8 cellular contexts compared by ENCODE assay signal in the genomic region with DNA sequence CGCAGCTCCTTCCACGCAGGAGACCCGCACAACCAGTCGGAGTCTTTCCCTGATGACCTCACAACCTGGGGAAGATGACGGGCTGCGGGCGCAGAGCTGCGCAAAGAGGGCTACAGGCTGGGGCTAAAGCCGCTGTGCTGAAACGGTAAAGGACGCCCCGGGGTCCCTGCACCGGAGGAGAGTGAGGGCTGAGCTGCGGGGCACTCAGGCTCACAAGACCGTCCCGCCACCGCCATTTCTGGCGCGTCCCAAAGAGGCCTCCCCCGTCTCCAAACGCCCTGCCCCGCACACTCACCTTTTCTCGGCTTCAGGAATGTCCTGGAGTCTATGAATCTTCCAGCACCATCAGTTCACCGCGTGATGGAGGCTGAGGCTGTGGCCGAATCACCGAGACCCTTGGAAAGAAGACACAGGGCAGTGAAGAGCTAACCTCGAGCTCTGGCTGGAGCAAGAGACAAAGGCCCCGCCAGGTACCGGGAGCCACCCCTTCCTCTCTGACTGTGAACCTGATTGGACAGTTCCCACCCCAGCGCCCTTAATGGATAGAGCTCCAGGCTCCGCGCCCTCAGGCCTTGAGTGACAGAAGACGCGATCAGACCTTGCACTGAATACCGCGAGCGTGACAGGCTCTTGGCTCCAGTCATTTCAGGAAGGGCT. TPM values are rescaled to one million over a fixed set of nuclear protein-coding genes. Genes with fewer than 3 reads are reported as not detected.
A peak's percentile ranks its signal among the peaks of the same experiment; 100 is the strongest.
DNase-seq lines count a peak whose midpoint lies in the region; ATAC-seq and TF ChIP-seq lines count a peak whose summit lies in the region.

No MANE protein-coding gene starts in this region.

- H3K9me3 ChIP-seq in HUES64 (ENCODE audit: insufficient read depth, low read depth, low read length) (peaks cover 2% of the 10 kb centered on the region; the same call in 1 of the 2 replicates), heart left ventricle (peaks cover 0 to 13% (median 0%) of the 10 kb centered on the region in 12 donors), prostate gland (no peaks in the 10 kb centered on the region)

- H3K4me3 ChIP-seq in HUES64 (ENCODE audit: low read length) (peak overlapping the region; percentile 97), heart left ventricle (peak overlapping the region in 10 of 12 donors; percentile 21 to 56 (median 38)), prostate gland (peak overlapping the region; percentile 34)

- peak overlapping the region; percentile 71 for H3K4me3 Mint-ChIP-seq in activated CD4-positive, alpha-beta memory T cell treated with anti-CD3 and anti-CD28 coated beads, Interleukin-2, amount 10 ng/mL, durations not matched to agents 7 days and 5 days

- ATAC-seq in heart left ventricle (peak; percentile 88 to 98 (median 96)), HG02870 (IDR thresholded peaks at IDR 0.05; ENCODE audit: unreplicated experiment) (no peak)

- TF ChIP-seq CTCF in heart left ventricle (IDR thresholded peaks at IDR 0.05) (no peak), prostate gland (IDR thresholded peaks at IDR 0.05) (no peak)

- DNase-seq in DMS114 treated with DMSO at 0.1 percent for 48 hours (lab: John Stamatoyannopoulos, UW; ENCODE audit: unreplicated experiment) = peak; percentile 76
- peak; percentile 39 for DNase-seq in activated CD4-positive, alpha-beta memory T cell treated with anti-CD3 and anti-CD28 coated beads, Interleukin-2, amount 10 ng/mL, durations not matched to agents 7 days and 5 days
- DNase-seq in heart left ventricle = peak in 4 of 5 donors; percentile 29 to 73 (median 50)
- DNase-seq in prostate gland (ENCODE audit: low spot score) = peak; percentile 63
- no peak for DNase-seq in AG20443 (ENCODE audit: low spot score)
- DNase-seq in OCI-M2 (lab: John Stamatoyannopoulos, UW; ENCODE audit: unreplicated experiment) = no peak

- TF ChIP-seq POLR2A in heart left ventricle (IDR thresholded peaks at IDR 0.05) (no peak), prostate gland (IDR thresholded peaks at IDR 0.05) (no peak)

- H3K36me3 ChIP-seq in HUES64 (ENCODE audit: insufficient read depth, low read length) (peaks cover 20% of the 10 kb centered on the region), heart left ventricle (no peaks in the 10 kb centered on the region), prostate gland (no peaks in the 10 kb centered on the region)

- H3K27me3 ChIP-seq in HUES64 (ENCODE audit: insufficient read depth, low read length) = no peaks in the 10 kb centered on the region
- peaks cover 0 to 8% (median 0%) of the 10 kb centered on the region in 9 donors for H3K27me3 ChIP-seq in heart left ventricle
- H3K27me3 ChIP-seq in prostate gland (replicated peaks; ENCODE audit: insufficient read depth) = no peaks in the 10 kb centered on the region

- H3K27ac Mint-ChIP-seq in activated CD4-positive, alpha-beta memory T cell treated with anti-CD3 and anti-CD28 coated beads, Interleukin-2, amount 10 ng/mL, durations not matched to agents 7 days and 5 days = peak overlapping the region; percentile 26

- CTCF ChIA-PET in activated CD4-positive, alpha-beta memory T cell treated with anti-CD3 and anti-CD28 coated beads, Interleukin-2, amount 10 ng/mL, durations not matched to agents 7 days and 5 days (lab: Charles Lee) = no interaction called here

- peak overlapping the region; percentile 84 for H3K27ac ChIP-seq in HUES64 (ENCODE audit: low read depth, low read length)
- no peak overlapping the region for H3K27ac ChIP-seq in heart left ventricle
- no peak overlapping the region for H3K27ac ChIP-seq in prostate gland

- 13% methylated on average over 38 of the region's 38 CpGs for WGBS in HUES64
- 1 to 3% (median 2%) methylated on average over 31 to 38 of the region's 38 CpGs for WGBS in heart left ventricle, 4 donors
- WGBS in prostate gland = under 1% methylated on average over 34 of the region's 38 CpGs

- intact Hi-C loops in heart left ventricle (cut with DNase I) = no loop called here
- intact Hi-C loops in prostate gland (cut with DNase I) = no loop called here

- peaks cover 23% of the 10 kb centered on the region for H3K9me3 Mint-ChIP-seq in activated CD4-positive, alpha-beta memory T cell treated with anti-CD3 and anti-CD28 coated beads, Interleukin-2, amount 10 ng/mL, durations not matched to agents 7 days and 5 days

- H3K27me3 Mint-ChIP-seq in activated CD4-positive, alpha-beta memory T cell treated with anti-CD3 and anti-CD28 coated beads, Interleukin-2, amount 10 ng/mL, durations not matched to agents 7 days and 5 days = no peaks in the 10 kb centered on the region

- H3K4me1 ChIP-seq in HUES64 (ENCODE audit: insufficient read depth, low read length) (no peaks in the 10 kb centered on the region), heart left ventricle (peaks cover 0 to 3% (median 0%) of the 10 kb centered on the region in 12 donors), prostate gland (replicated peaks) (no peaks in the 10 kb centered on the region)

- POLR2A ChIA-PET in activated CD4-positive, alpha-beta memory T cell treated with anti-CD3 and anti-CD28 coated beads, Interleukin-2, amount 10 ng/mL, durations not matched to agents 7 days and 5 days (lab: Charles Lee) = interaction anchor here (0.7 to 2.3 kb wide), 4 partner anchors 11 to 530 kb away, joined by 3 to 14 read pairs (median 3); a partner anchor contains a TSS

- H3K36me3 Mint-ChIP-seq in activated CD4-positive, alpha-beta memory T cell treated with anti-CD3 and anti-CD28 coated beads, Interleukin-2, amount 10 ng/mL, durations not matched to agents 7 days and 5 days (ENCODE audit: low read depth) = peaks cover 15% of the 10 kb centered on the region

- peaks cover 4% of the 10 kb centered on the region for H3K4me1 Mint-ChIP-seq in activated CD4-positive, alpha-beta memory T cell treated with anti-CD3 and anti-CD28 coated beads, Interleukin-2, amount 10 ng/mL, durations not matched to agents 7 days and 5 days

- peak overlapping the region; percentile 98 for H3K9ac ChIP-seq in HUES64 (ENCODE audit: low read depth, low read length)

RNA-seq across cellular contexts. Expression of a gene that starts 41.8 kb away (rescaled TPM):
- polyA plus RNA-seq in HUES64 (2013, experiment 1 of 2) = 8.3 TPM
- polyA plus RNA-seq in HUES64 (2013, experiment 2 of 2) = 7.7 TPM
- total RNA-seq in activated CD4-positive, alpha-beta memory T cell treated with anti-CD3 and anti-CD28 coated beads, Interleukin-2, amount 10 ng/mL, durations not matched to agents 7 days and 5 days = 1 to 10 TPM; 8.0 to 8.3 TPM
- total RNA-seq in heart left ventricle (10 to 100 TPM in 2 of 9 donors, 1 to 10 TPM in 7; 4.6 to 10.1 (median 8.9) TPM), prostate gland (10 to 100 TPM; 22.7 TPM)
- 1 to 10 TPM; 4.5 to 6.0 TPM for polyA plus RNA-seq in heart left ventricle

Comparison
In these comparisons a context has a peak if more than half of its experiments do, and no peak if none do; other contexts are left out.
1. DNase-seq: peak in DMS114 treated with DMSO at 0.1 percent for 48 hours (single experiment), activated CD4-positive, alpha-beta memory T cell treated with anti-CD3 and anti-CD28 coated beads, Interleukin-2, amount 10 ng/mL, durations not matched to agents 7 days and 5 days (single experiment), heart left ventricle (4 of 5) and prostate gland (single experiment); none in AG20443 (single experiment) and OCI-M2 (single experiment).
2. H3K4me3 ChIP-seq: peak in every context shown above with its lines; median percentile 97 in HUES64; 38 in heart left ventricle; 34 in prostate gland.